14 cellular contexts compared by ENCODE assay signal in the genomic region with DNA sequence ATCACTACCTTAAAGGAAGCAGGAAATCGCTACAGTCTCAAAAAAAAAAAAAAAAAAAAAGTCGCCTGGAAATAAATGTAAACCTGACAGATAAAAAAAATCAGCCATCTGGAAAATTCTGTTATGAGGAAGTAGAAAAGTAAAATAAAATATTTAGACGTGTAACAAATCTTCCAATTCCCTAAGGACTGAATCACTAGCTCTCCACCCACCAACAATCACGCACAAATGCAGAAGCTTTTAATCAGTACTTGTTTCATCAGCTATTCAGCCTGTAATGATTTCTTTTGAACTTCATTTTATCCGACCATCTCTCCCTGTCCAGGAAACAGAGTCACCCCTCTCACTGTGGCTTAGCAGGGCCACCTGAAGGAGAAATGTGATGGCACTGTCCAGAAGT. TPM values are rescaled to one million over a fixed set of nuclear protein-coding genes. Genes with fewer than 3 reads are reported as not detected.
DNase-seq lines count a peak whose midpoint lies in the region; ATAC-seq, FAIRE-seq and TF ChIP-seq lines count a peak whose summit lies in the region.
"Had no signal": no experiment of that assay in that cellular context is flagged by ENCODE, and none has a peak within 500 bp of the region (broad histone marks: within the 10 kb centered on the region; RNA-seq: fewer than 3 reads in every experiment).

No MANE protein-coding gene starts in this region.

- H3K36me3 ChIP-seq in BJ (ENCODE audit: control insufficient read depth, insufficient read depth, low read length) (no peaks in the 10 kb centered on the region), gastrocnemius medialis (no peaks in the 10 kb centered on the region)

- FAIRE-seq in endometrium (lab: Jason Lieb, UNC) = peak; percentile 54
- FAIRE-seq: small intestine had no signal

- DNase-seq in BJ (ENCODE audit: low read depth) (peak; percentile 46), renal cortical epithelial cell (ENCODE audit: low read depth) (peak; percentile 23), A172 (ENCODE audit: low spot score) (no peak), gastrocnemius medialis (no peak), SHP77 treated with DMSO at 0.1 percent for 48 hours (lab: John Stamatoyannopoulos, UW) (no peak)
- no peak for DNase-seq in effector memory CD8-positive, alpha-beta T cell
- DNase-seq: body of pancreas, NCI-H2029, NCI-H526, small intestine had no signal

- no peaks in the 10 kb centered on the region for H3K27me3 ChIP-seq in BJ (ENCODE audit: control insufficient read depth, insufficient read depth, low read length)
- no peaks in the 10 kb centered on the region for H3K27me3 ChIP-seq in gastrocnemius medialis
- H3K27me3 ChIP-seq: body of pancreas had no signal

- intact Hi-C loops in gastrocnemius medialis (cut with DNase I; ENCODE audit: low total_unique reads) = no loop called here

- no peak for TF ChIP-seq CTCF in BJ (IDR thresholded peaks at IDR 0.05; ENCODE audit: insufficient read depth, low read depth, low read length)
- TF ChIP-seq CTCF in gastrocnemius medialis (IDR thresholded peaks at IDR 0.05 in 4 of 5, conservative IDR thresholded peaks at IDR 0.05 in 1 of 5) = no peak

- H3K27me3 Mint-ChIP-seq in IgD-negative memory B cell = no peaks in the 10 kb centered on the region
- H3K27me3 Mint-ChIP-seq in effector memory CD8-positive, alpha-beta T cell = no peaks in the 10 kb centered on the region

- POLR2A ChIA-PET in BJ (lab: Charles Lee) = interaction anchor here (0.6 kb wide), 1 partner anchor 28 kb away, joined by 3 read pairs; no protein-coding TSS in a partner anchor

- no peak overlapping the region for H3K27ac ChIP-seq in gastrocnemius medialis
- H3K27ac ChIP-seq: body of pancreas, VCaP had no signal

- no peak for ATAC-seq in effector memory CD8-positive, alpha-beta T cell (replicated peaks)
- ATAC-seq in gastrocnemius medialis = no peak
- ATAC-seq: body of pancreas, Panc1 had no signal

- in situ Hi-C loops in gastrocnemius medialis (cut with MboI; ENCODE audit: low sequenced_read_pairs in 4 of 4) = no loop called here

- no peaks in the 10 kb centered on the region for H3K9me3 Mint-ChIP-seq in IgD-negative memory B cell
- no peaks in the 10 kb centered on the region for H3K9me3 Mint-ChIP-seq in effector memory CD8-positive, alpha-beta T cell

- CTCF ChIA-PET in BJ (lab: Yijun Ruan, JAX) = interaction anchor here (0.9 to 1.2 kb wide), 2 partner anchors 9 to 13 kb away, joined by 3 read pairs; no protein-coding TSS in a partner anchor

- H3K4me1 Mint-ChIP-seq in IgD-negative memory B cell = peaks cover 27 to 34% (median 33%) of the 10 kb centered on the region in 3 donors
- H3K4me1 Mint-ChIP-seq in effector memory CD8-positive, alpha-beta T cell (ENCODE audit: low read depth in 2 of 2) = peaks cover 4 to 12% of the 10 kb centered on the region in 2 donors

- no peak for TF ChIP-seq POLR2A in gastrocnemius medialis (IDR thresholded peaks at IDR 0.05)

- peaks cover 4% of the 10 kb centered on the region for H3K36me3 Mint-ChIP-seq in IgD-negative memory B cell
- H3K36me3 Mint-ChIP-seq in effector memory CD8-positive, alpha-beta T cell (ENCODE audit: insufficient read depth) = peaks cover 3% of the 10 kb centered on the region

- H3K4me1 ChIP-seq in gastrocnemius medialis = peaks cover 8 to 9% of the 10 kb centered on the region in 2 donors

- no peak overlapping the region for H3K4me3 ChIP-seq in BJ (ENCODE audit: low read depth, low read length)
- no peak overlapping the region for H3K4me3 ChIP-seq in gastrocnemius medialis
- H3K4me3 ChIP-seq: body of pancreas had no signal

- no peaks in the 10 kb centered on the region for H3K9me3 ChIP-seq in gastrocnemius medialis
- H3K9me3 ChIP-seq: body of pancreas had no signal

- peak overlapping the region; percentile 2 to 60 (median 44) for H3K27ac Mint-ChIP-seq in IgD-negative memory B cell
- no peak overlapping the region for H3K27ac Mint-ChIP-seq in effector memory CD8-positive, alpha-beta T cell

- H3K4me3 Mint-ChIP-seq in IgD-negative memory B cell = peak overlapping the region in 2 of 4 donors; percentile 11 to 33
- no peak overlapping the region for H3K4me3 Mint-ChIP-seq in effector memory CD8-positive, alpha-beta T cell

RNA-seq across cellular contexts. Expression of a gene that starts 59.0 kb away (rescaled TPM):
- 8.0 and 11.2 TPM in 2 replicates for polyA plus RNA-seq in BJ (2011; rRNA removed)
- polyA minus RNA-seq in BJ (2011; rRNA and poly(A)+ RNA removed) = 12.4 and 14.7 TPM in 2 replicates
- 11.3 TPM for polyA plus RNA-seq in IgD-negative memory B cell
- total RNA-seq in renal cortical epithelial cell = 3.6 and 10.8 TPM in 2 replicates
- total RNA-seq in A172 (2014; rRNA removed; shearing (Covaris generic)) = 22.9 and 25.6 TPM in 2 replicates
- 1 to 10 TPM; 2.6 to 3.6 (median 3.1) TPM for total RNA-seq in gastrocnemius medialis

Comparison
In these comparisons a context has a peak if more than half of its experiments do, and no peak if none do; other contexts are left out.
1. DNase-seq: peak in BJ (single experiment) and renal cortical epithelial cell (single experiment); none in A172 (single experiment), effector memory CD8-positive, alpha-beta T cell (0 of 3), gastrocnemius medialis (0 of 2) and SHP77 treated with DMSO at 0.1 percent for 48 hours (single experiment).
2. H3K27ac Mint-ChIP-seq: peak in IgD-negative memory B cell (3 of 3); none in effector memory CD8-positive, alpha-beta T cell (0 of 2).